In genomic region chr15:91049378-91050127, GRCh38 we compare ENCODE assay signal across 8 cellular contexts. TPM values are rescaled to one million over a fixed set of nuclear protein-coding genes. Genes with fewer than 3 reads are reported as not detected.
DNase-seq lines count a peak whose midpoint lies in the region; ATAC-seq and TF ChIP-seq lines count a peak whose summit lies in the region.

No MANE protein-coding gene starts in this region.

- ATAC-seq in GM18861 (IDR thresholded peaks at IDR 0.05; ENCODE audit: unreplicated experiment) (peak; percentile 88), HG03175 (IDR thresholded peaks at IDR 0.05; ENCODE audit: unreplicated experiment) (peak; percentile 68)
- peak; percentile 96 for ATAC-seq in activated CD4-positive, alpha-beta T cell treated with anti-CD3 and anti-CD28 coated beads for 36 hours

- peaks cover 17% of the 10 kb centered on the region for H3K27me3 ChIP-seq in endodermal cell (ENCODE audit: control insufficient read depth, insufficient read depth, low read length, poor library complexity, severe bottlenecking)

- no peak overlapping the region for H3K9ac ChIP-seq in endodermal cell (ENCODE audit: extremely low read depth, low read length, poor library complexity, severe bottlenecking)

- H3K27ac ChIP-seq in endodermal cell (ENCODE audit: low read depth, low read length) = no peak overlapping the region

- H3K27me3 Mint-ChIP-seq in activated CD4-positive, alpha-beta T cell treated with anti-CD3 and anti-CD28 coated beads for 36 hours = peaks cover 11% of the 10 kb centered on the region
- H3K27me3 Mint-ChIP-seq in endodermal cell (ENCODE audit: insufficient read depth) = peaks cover 28% of the 10 kb centered on the region

- H3K4me3 ChIP-seq in AG10803 (ENCODE audit: low read length) (no peak overlapping the region), endodermal cell (ENCODE audit: low read length) (no peak overlapping the region)

- intact Hi-C loops in activated CD4-positive, alpha-beta T cell treated with anti-CD3 and anti-CD28 coated beads for 36 hours (cut with DNase I, micrococcal nuclease) = loop anchor here (1.0 kb wide), 3 partner anchors 93 to 147 kb away; no protein-coding TSS in a partner anchor

- WGBS in endodermal cell (ENCODE audit: insufficient coverage in 1 of 2, insufficient read length in 1 of 2), 2 experiments = 51 to 54% methylated on average over 9 to 12 of the region's 12 CpGs

- POLR2A ChIA-PET in activated CD4-positive, alpha-beta T cell treated with anti-CD3 and anti-CD28 coated beads for 36 hours (lab: Charles Lee) = no interaction called here

- CTCF ChIA-PET in activated CD4-positive, alpha-beta T cell treated with anti-CD3 and anti-CD28 coated beads for 36 hours (lab: Charles Lee) = interaction anchor here (0.7 to 2.0 kb wide), 16 partner anchors 10 to 1177 kb away, joined by 3 to 16 read pairs (median 4); partner anchors contain the start of gene UNC45A

- no peaks in the 10 kb centered on the region for H3K9me3 ChIP-seq in endodermal cell (ENCODE audit: control insufficient read depth, low read length)

- peak; percentile 68 for DNase-seq in AG10803 (ENCODE audit: low read depth)
- peak; percentile 30 for DNase-seq in NCI-H226
- DNase-seq in activated CD4-positive, alpha-beta T cell treated with anti-CD3 and anti-CD28 coated beads for 36 hours = peak; percentile 68
- peak; percentile 89 for DNase-seq in endodermal cell
- DNase-seq in midbrain (lab: John Stamatoyannopoulos, UW) = peak; percentile 79
- peak; percentile 46 for DNase-seq in stromal cell of bone marrow (ENCODE audit: low read depth)

- TF ChIP-seq CTCF in AG10803 (conservative IDR thresholded peaks at IDR 0.05; ENCODE audit: low read length) (peak; percentile 87), endodermal cell (conservative IDR thresholded peaks at IDR 0.05) (peak; percentile 83)

- no peaks in the 10 kb centered on the region for H3K4me1 ChIP-seq in endodermal cell (ENCODE audit: control insufficient read depth, insufficient read depth, low read length)

- H3K9me3 Mint-ChIP-seq in activated CD4-positive, alpha-beta T cell treated with anti-CD3 and anti-CD28 coated beads for 36 hours (ENCODE audit: low read depth) = no peaks in the 10 kb centered on the region
- H3K9me3 Mint-ChIP-seq in endodermal cell = no peaks in the 10 kb centered on the region

- no peaks in the 10 kb centered on the region for H3K36me3 Mint-ChIP-seq in activated CD4-positive, alpha-beta T cell treated with anti-CD3 and anti-CD28 coated beads for 36 hours (ENCODE audit: low read depth)
- no peaks in the 10 kb centered on the region for H3K36me3 Mint-ChIP-seq in endodermal cell (ENCODE audit: low read depth)

- H3K4me3 Mint-ChIP-seq in activated CD4-positive, alpha-beta T cell treated with anti-CD3 and anti-CD28 coated beads for 36 hours = no peak overlapping the region
- H3K4me3 Mint-ChIP-seq in endodermal cell = no peak overlapping the region

- no peak overlapping the region for H3K27ac Mint-ChIP-seq in activated CD4-positive, alpha-beta T cell treated with anti-CD3 and anti-CD28 coated beads for 36 hours
- no peak overlapping the region for H3K27ac Mint-ChIP-seq in endodermal cell

- H3K36me3 ChIP-seq in endodermal cell (ENCODE audit: control insufficient read depth, insufficient read depth, low read length) = no peaks in the 10 kb centered on the region

- peaks cover 23% of the 10 kb centered on the region for H3K4me1 Mint-ChIP-seq in activated CD4-positive, alpha-beta T cell treated with anti-CD3 and anti-CD28 coated beads for 36 hours
- H3K4me1 Mint-ChIP-seq in endodermal cell = no peaks in the 10 kb centered on the region

RNA-seq across cellular contexts. Expression of gene VPS33B, which starts 27.2 kb away (rescaled TPM):
- 10 to 100 TPM; 22.8 to 25.9 TPM for total RNA-seq in activated CD4-positive, alpha-beta T cell treated with anti-CD3 and anti-CD28 coated beads for 36 hours
- 10 to 100 TPM; 22.4 to 25.0 TPM for total RNA-seq in endodermal cell
- 22.3 TPM for polyA plus RNA-seq in endodermal cell (2013, experiment 1 of 2)
- 16.8 TPM for polyA plus RNA-seq in endodermal cell (2013, experiment 2 of 2)

RNA-seq across cellular contexts. Expression of gene SV2B, which starts 50.5 kb away (rescaled TPM):
- under 1 TPM; 0.05 TPM for total RNA-seq in activated CD4-positive, alpha-beta T cell treated with anti-CD3 and anti-CD28 coated beads for 36 hours
- 1 to 10 TPM; 6.5 to 8.8 TPM for total RNA-seq in endodermal cell
- 0.18 TPM for polyA plus RNA-seq in endodermal cell (2013, experiment 1 of 2)
- 0.17 TPM for polyA plus RNA-seq in endodermal cell (2013, experiment 2 of 2)

RNA-seq across cellular contexts. Expression of gene PRC1, which starts 55.2 kb away (rescaled TPM):
- 100 to 1,000 TPM; 111 to 157 TPM for total RNA-seq in activated CD4-positive, alpha-beta T cell treated with anti-CD3 and anti-CD28 coated beads for 36 hours
- total RNA-seq in endodermal cell = 100 to 1,000 TPM in 1 of 2 donors, 10 to 100 TPM in 1; 67.3 to 127 TPM
- polyA plus RNA-seq in endodermal cell (2013, experiment 1 of 2) = 190 TPM
- 187 TPM for polyA plus RNA-seq in endodermal cell (2013, experiment 2 of 2)

Comparison
In these comparisons a context has a peak if more than half of its experiments do, and no peak if none do; other contexts are left out.
1. DNase-seq: peak in every context shown above with its lines; median percentile 89 in endodermal cell; 79 in midbrain; 68 in AG10803; 68 in activated CD4-positive, alpha-beta T cell treated with anti-CD3 and anti-CD28 coated beads for 36 hours; 46 in stromal cell of bone marrow; 30 in NCI-H226.
2. RNA of gene SV2B, which starts 50.5 kb away (total RNA-seq): 6.5 to 8.8 TPM in endodermal cell; 0.05 TPM in activated CD4-positive, alpha-beta T cell treated with anti-CD3 and anti-CD28 coated beads for 36 hours; every median in the first group is over 4 times any median in the second.
3. Peak in every context shown above with its lines, with median percentiles within 50 percentile points of each other: ATAC-seq.